In the genomic region with DNA sequence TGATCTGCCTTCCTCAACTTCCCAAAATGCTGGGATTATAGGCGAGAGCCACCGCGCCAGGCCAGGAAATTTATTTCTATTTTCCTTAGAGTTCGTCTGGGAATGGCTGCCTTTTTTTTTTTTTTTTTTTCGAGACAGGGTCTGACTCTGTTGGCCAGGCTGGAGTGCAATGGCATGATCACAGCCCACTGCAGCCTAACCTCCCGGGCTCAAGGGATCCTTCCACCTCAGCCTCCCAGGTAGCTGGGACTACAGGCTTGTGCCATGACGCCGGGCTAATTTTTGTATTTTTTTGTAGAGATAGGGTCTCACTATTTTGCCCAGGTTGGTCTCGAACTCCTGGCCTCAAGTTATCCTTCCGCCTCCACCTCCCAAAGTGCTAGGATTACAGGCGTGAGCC, we compare ENCODE assay signal across 16 cellular contexts. TPM values are rescaled to one million over a fixed set of nuclear protein-coding genes. Genes with fewer than 3 reads are reported as not detected.
DNase-seq lines count a peak whose midpoint lies in the region; ATAC-seq and TF ChIP-seq lines count a peak whose summit lies in the region.
"Had no signal": no experiment of that assay in that cellular context is flagged by ENCODE, and none has a peak within 500 bp of the region (broad histone marks: within the 10 kb centered on the region; RNA-seq: fewer than 3 reads in every experiment).

No MANE protein-coding gene starts in this region.

- no peak overlapping the region for H3K27ac Mint-ChIP-seq in Caco-2 (ENCODE audit: unreplicated experiment)
- no peak overlapping the region for H3K27ac Mint-ChIP-seq in endodermal cell
- H3K27ac Mint-ChIP-seq: CD4-positive, CD25-positive, alpha-beta regulatory T cell had no signal

- no peaks in the 10 kb centered on the region for H3K9me3 ChIP-seq in Caco-2
- H3K9me3 ChIP-seq in HEK293 (ENCODE audit: control insufficient read depth, insufficient read depth, low read depth, low read length), result no peaks in the 10 kb centered on the region
- H3K9me3 ChIP-seq in endodermal cell (ENCODE audit: control insufficient read depth, low read length), result no peaks in the 10 kb centered on the region

- intact Hi-C loops in Caco-2 (cut with micrococcal nuclease; ENCODE audit: unreplicated experiment) (no loop called here), Right ventricle myocardium superior (cut with DNase I) (no loop called here)

- BruUV-seq in Caco-2 (replicated peaks; lab: Mats Ljungman, UMichigan), result no TSS peak

- no peaks in the 10 kb centered on the region for H3K36me3 Mint-ChIP-seq in Caco-2 (ENCODE audit: insufficient read depth, unreplicated experiment)
- no peaks in the 10 kb centered on the region for H3K36me3 Mint-ChIP-seq in endodermal cell (ENCODE audit: low read depth)
- H3K36me3 Mint-ChIP-seq: CD4-positive, CD25-positive, alpha-beta regulatory T cell had no signal

- H3K36me3 ChIP-seq in Caco-2 (ENCODE audit: control insufficient read depth, insufficient read depth, low read length) (no peaks in the 10 kb centered on the region), HEK293 (ENCODE audit: control insufficient read depth in 2 of 2, insufficient read depth in 1 of 2, low read length in 2 of 2) (no peaks in the 10 kb centered on the region), endodermal cell (ENCODE audit: control insufficient read depth, insufficient read depth, low read length) (no peaks in the 10 kb centered on the region)
- H3K36me3 ChIP-seq: BE2C had no signal

- H3K27ac ChIP-seq in HEK293 (ENCODE audit: extremely low read depth, low read depth, low read length) (no peak overlapping the region), endodermal cell (ENCODE audit: low read depth, low read length) (no peak overlapping the region)
- H3K27ac ChIP-seq: GM23248 had no signal

- no peak overlapping the region for H3K4me3 ChIP-seq in Caco-2 (ENCODE audit: low read depth, low read length)
- no peak overlapping the region for H3K4me3 ChIP-seq in HEK293 (ENCODE audit: low read depth, low read length)
- H3K4me3 ChIP-seq in endodermal cell (ENCODE audit: low read length), result no peak overlapping the region

- peaks cover 3% of the 10 kb centered on the region for H3K27me3 Mint-ChIP-seq in Caco-2 (ENCODE audit: insufficient read depth, unreplicated experiment)
- peaks cover 5% of the 10 kb centered on the region for H3K27me3 Mint-ChIP-seq in endodermal cell (ENCODE audit: insufficient read depth)

- CTCF ChIA-PET in Caco-2 (lab: Charles Lee) (no interaction called here), HEK293 (lab: Yijun Ruan, JAX) (interaction anchor here (0.6 to 6.4 kb wide), 9 partner anchors 10 to 673 kb away, joined by 3 to 60 read pairs (median 5); no protein-coding TSS in a partner anchor)

- H3K9ac ChIP-seq in endodermal cell (ENCODE audit: extremely low read depth, low read length, poor library complexity, severe bottlenecking), result no peak overlapping the region
- H3K9ac ChIP-seq: GM23248 had no signal

- POLR2A ChIA-PET in Caco-2 (lab: Charles Lee), result no interaction called here
- POLR2A ChIA-PET in HEK293 (lab: Yijun Ruan, JAX), result no interaction called here

- no peak for TF ChIP-seq CTCF in Caco-2 (IDR thresholded peaks at IDR 0.05; ENCODE audit: insufficient read depth in 1 of 2, low read depth in 1 of 2, low read length in 1 of 2, severe bottlenecking in 1 of 2, unreplicated experiment in 1 of 2)
- no peak for TF ChIP-seq CTCF in HEK293 (tag by site-specific recombination; IDR thresholded peaks at IDR 0.05)
- no peak for TF ChIP-seq CTCF in endodermal cell (conservative IDR thresholded peaks at IDR 0.05)

- no peak for ATAC-seq in Right ventricle myocardium superior (ENCODE audit: poor library complexity)

- H3K9me3 Mint-ChIP-seq in Caco-2 (ENCODE audit: unreplicated experiment), result no peaks in the 10 kb centered on the region
- H3K9me3 Mint-ChIP-seq in endodermal cell, result no peaks in the 10 kb centered on the region

- DNase-seq in Caco-2, result no peak
- DNase-seq in endodermal cell, result no peak
- no peak for DNase-seq in Right ventricle myocardium superior
- DNase-seq in activated T-cell treated with anti-CD3 and anti-CD28 coated beads, Interleukin-2, amount 50 U/mL, for 48 hours, result no peak
- DNase-seq in T-helper 1 cell, result no peak
- DNase-seq: ACHN; C1 segment of cervical spinal cord; CD4-positive, CD25-positive, alpha-beta regulatory T cell; DMS153; DMS79; GDM1; GM23248; HCEC 1CT had no signal

- H3K4me1 ChIP-seq in Caco-2 (no peaks in the 10 kb centered on the region), HEK293 (ENCODE audit: control insufficient read depth, insufficient read depth, low read length) (no peaks in the 10 kb centered on the region), endodermal cell (ENCODE audit: control insufficient read depth, insufficient read depth, low read length) (peaks cover 6% of the 10 kb centered on the region)
- H3K4me1 ChIP-seq: BE2C had no signal

- H3K4me3 Mint-ChIP-seq in Caco-2 (ENCODE audit: unreplicated experiment) (peak overlapping the region; percentile 45), endodermal cell (peak overlapping the region; percentile 44)

- H3K27me3 ChIP-seq in Caco-2 (replicated peaks; ENCODE audit: control insufficient read depth, insufficient read depth, low read length), result no peaks in the 10 kb centered on the region
- peaks cover 10% of the 10 kb centered on the region for H3K27me3 ChIP-seq in endodermal cell (ENCODE audit: control insufficient read depth, insufficient read depth, low read length, poor library complexity, severe bottlenecking)

- WGBS in endodermal cell (ENCODE audit: insufficient coverage in 1 of 2, insufficient read length in 1 of 2), 2 experiments, result 89 to 93% methylated on average over 5 to 11 of the region's 11 CpGs

- H3K4me1 Mint-ChIP-seq in Caco-2 (ENCODE audit: low read depth, unreplicated experiment) (no peaks in the 10 kb centered on the region), endodermal cell (peaks cover 18% of the 10 kb centered on the region)

TF ChIP-seq in HEK293, 187 proteins besides CTCF, POLR2A, EP300 and RAD21:
- TF ChIP-seq ZNF121 (tag by site-specific recombination; IDR thresholded peaks at IDR 0.05), result peak; percentile 68; the same call in 1 of the 2 replicates
- TF ChIP-seq ZNF239 (tag by site-specific recombination; IDR thresholded peaks at IDR 0.05), result no peak
- TF ChIP-seq, protein P1, sequence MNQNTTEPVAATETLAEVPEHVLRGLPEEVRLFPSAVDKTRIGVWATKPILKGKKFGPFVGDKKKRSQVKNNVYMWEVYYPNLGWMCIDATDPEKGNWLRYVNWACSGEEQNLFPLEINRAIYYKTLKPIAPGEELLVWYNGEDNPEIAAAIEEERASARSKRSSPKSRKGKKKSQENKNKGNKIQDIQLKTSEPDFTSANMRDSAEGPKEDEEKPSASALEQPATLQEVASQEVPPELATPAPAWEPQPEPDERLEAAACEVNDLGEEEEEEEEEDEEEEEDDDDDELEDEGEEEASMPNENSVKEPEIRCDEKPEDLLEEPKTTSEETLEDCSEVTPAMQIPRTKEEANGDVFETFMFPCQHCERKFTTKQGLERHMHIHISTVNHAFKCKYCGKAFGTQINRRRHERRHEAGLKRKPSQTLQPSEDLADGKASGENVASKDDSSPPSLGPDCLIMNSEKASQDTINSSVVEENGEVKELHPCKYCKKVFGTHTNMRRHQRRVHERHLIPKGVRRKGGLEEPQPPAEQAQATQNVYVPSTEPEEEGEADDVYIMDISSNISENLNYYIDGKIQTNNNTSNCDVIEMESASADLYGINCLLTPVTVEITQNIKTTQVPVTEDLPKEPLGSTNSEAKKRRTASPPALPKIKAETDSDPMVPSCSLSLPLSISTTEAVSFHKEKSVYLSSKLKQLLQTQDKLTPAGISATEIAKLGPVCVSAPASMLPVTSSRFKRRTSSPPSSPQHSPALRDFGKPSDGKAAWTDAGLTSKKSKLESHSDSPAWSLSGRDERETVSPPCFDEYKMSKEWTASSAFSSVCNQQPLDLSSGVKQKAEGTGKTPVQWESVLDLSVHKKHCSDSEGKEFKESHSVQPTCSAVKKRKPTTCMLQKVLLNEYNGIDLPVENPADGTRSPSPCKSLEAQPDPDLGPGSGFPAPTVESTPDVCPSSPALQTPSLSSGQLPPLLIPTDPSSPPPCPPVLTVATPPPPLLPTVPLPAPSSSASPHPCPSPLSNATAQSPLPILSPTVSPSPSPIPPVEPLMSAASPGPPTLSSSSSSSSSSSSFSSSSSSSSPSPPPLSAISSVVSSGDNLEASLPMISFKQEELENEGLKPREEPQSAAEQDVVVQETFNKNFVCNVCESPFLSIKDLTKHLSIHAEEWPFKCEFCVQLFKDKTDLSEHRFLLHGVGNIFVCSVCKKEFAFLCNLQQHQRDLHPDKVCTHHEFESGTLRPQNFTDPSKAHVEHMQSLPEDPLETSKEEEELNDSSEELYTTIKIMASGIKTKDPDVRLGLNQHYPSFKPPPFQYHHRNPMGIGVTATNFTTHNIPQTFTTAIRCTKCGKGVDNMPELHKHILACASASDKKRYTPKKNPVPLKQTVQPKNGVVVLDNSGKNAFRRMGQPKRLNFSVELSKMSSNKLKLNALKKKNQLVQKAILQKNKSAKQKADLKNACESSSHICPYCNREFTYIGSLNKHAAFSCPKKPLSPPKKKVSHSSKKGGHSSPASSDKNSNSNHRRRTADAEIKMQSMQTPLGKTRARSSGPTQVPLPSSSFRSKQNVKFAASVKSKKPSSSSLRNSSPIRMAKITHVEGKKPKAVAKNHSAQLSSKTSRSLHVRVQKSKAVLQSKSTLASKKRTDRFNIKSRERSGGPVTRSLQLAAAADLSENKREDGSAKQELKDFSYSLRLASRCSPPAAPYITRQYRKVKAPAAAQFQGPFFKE (tag by site-specific recombination; IDR thresholded peaks at IDR 0.05; ENCODE audit: borderline replicate concordance), result no peak

RNA-seq across cellular contexts. Expression of a gene that starts 0.9 kb away (rescaled TPM):
- total RNA-seq in Caco-2 (2022), result 0.36 and 0.44 TPM in 2 replicates
- total RNA-seq in endodermal cell, result 10 to 100 TPM; 16.7 to 41.2 TPM
- polyA plus RNA-seq in endodermal cell (2013, experiment 1 of 2), result 4.3 TPM
- 4.6 TPM for polyA plus RNA-seq in endodermal cell (2013, experiment 2 of 2)
- total RNA-seq in Right ventricle myocardium superior, result 0.03 TPM
- total RNA-seq: GM23248, HT-29 had no signal
- polyA plus RNA-seq: GM23248 had no signal

Comparison
In these comparisons a context has a peak if more than half of its experiments do, and no peak if none do; other contexts are left out.
1. RNA of a gene that starts 0.9 kb away (total RNA-seq): 16.7 to 41.2 TPM in endodermal cell; 0.36 to 0.44 TPM in Caco-2 and 0.03 TPM in Right ventricle myocardium superior (single experiment); every median in the first group is over 10 times any median in the second.